ENCODE assay signal across 8 cellular contexts in genomic region chr11:85780780-85781519, GRCh38. TPM values are rescaled to one million over a fixed set of nuclear protein-coding genes. Genes with fewer than 3 reads are reported as not detected.
DNase-seq lines count a peak whose midpoint lies in the region; ATAC-seq and TF ChIP-seq lines count a peak whose summit lies in the region.
"Not testable (repeated sequence)": the region's sequence is repeated elsewhere in the genome, so short reads cannot be mapped to it uniquely, and the experiment has no call there.

No MANE protein-coding gene starts in this region.

- H3K79me2 ChIP-seq in neural progenitor cell (ENCODE audit: low read depth), result not testable (repeated sequence)

- in situ Hi-C loops in transverse colon (cut with MboI; ENCODE audit: low pct_ligation_motif_present in 1 of 4, low pct_unique_long_range_greater_than_20kb in 1 of 4, low sequenced_read_pairs in 3 of 4), result not testable (repeated sequence)

- H3K27ac ChIP-seq in CD8-positive, alpha-beta memory T cell (ENCODE audit: low read depth, low read length); neural progenitor cell: not testable (repeated sequence)
- peak overlapping the region; percentile 62 for H3K27ac ChIP-seq in colonic mucosa
- peak overlapping the region; percentile 41 to 63 (median 56) for H3K27ac ChIP-seq in transverse colon

- H3K36me3 Mint-ChIP-seq in CD8-positive, alpha-beta memory T cell, result peaks cover 6 to 12% (median 9%) of the 10 kb centered on the region in 3 donors
- H3K36me3 Mint-ChIP-seq in T-helper 17 cell (ENCODE audit: low read depth); activated CD8-positive, alpha-beta T cell treated with anti-CD3 and anti-CD28 coated beads for 36 hours (ENCODE audit: low read depth); neural progenitor cell: not testable (repeated sequence)
- peaks cover 20% of the 10 kb centered on the region for H3K36me3 Mint-ChIP-seq in activated T-helper 2 cell treated with anti-CD3 and anti-CD28 coated beads, Interferon-gamma antibody, Interleukin-2, Interleukin-4, amounts not matched to agents 10 μg/mL and 5 μg/mL and 100 μg/mL, durations not matched to agents 14 hours and 24 hours and 36 hours (ENCODE audit: low read depth)

- H3K4me1 Mint-ChIP-seq in CD8-positive, alpha-beta memory T cell, result peaks cover 60 to 74% (median 72%) of the 10 kb centered on the region in 3 donors
- H3K4me1 Mint-ChIP-seq in T-helper 17 cell (peaks cover 32% of the 10 kb centered on the region), neural progenitor cell (peaks cover 14% of the 10 kb centered on the region)
- H3K4me1 Mint-ChIP-seq in activated CD8-positive, alpha-beta T cell treated with anti-CD3 and anti-CD28 coated beads for 36 hours (ENCODE audit: low read depth), result peaks cover 35% of the 10 kb centered on the region
- peaks cover 48% of the 10 kb centered on the region for H3K4me1 Mint-ChIP-seq in activated T-helper 2 cell treated with anti-CD3 and anti-CD28 coated beads, Interferon-gamma antibody, Interleukin-2, Interleukin-4, amounts not matched to agents 10 μg/mL and 5 μg/mL and 100 μg/mL, durations not matched to agents 14 hours and 24 hours and 36 hours (ENCODE audit: low read depth)

- intact Hi-C loops in activated CD8-positive, alpha-beta T cell treated with anti-CD3 and anti-CD28 coated beads for 36 hours (cut with micrococcal nuclease); colonic mucosa (cut with DNase I); transverse colon (cut with DNase I; ENCODE audit: low total_unique reads): not testable (repeated sequence)
- intact Hi-C loops in activated T-helper 2 cell treated with anti-CD3 and anti-CD28 coated beads, Interferon-gamma antibody, Interleukin-2, Interleukin-4, amounts not matched to agents 10 μg/mL and 5 μg/mL and 100 μg/mL, durations not matched to agents 14 hours and 24 hours and 36 hours (cut with micrococcal nuclease), result loop anchor here (1.0 to 5.0 kb wide), 3 partner anchors 28 to 46 kb away; partner anchors contain the start of gene SYTL2

- not testable (repeated sequence) for H3K27me3 ChIP-seq in CD8-positive, alpha-beta memory T cell (ENCODE audit: insufficient read depth, low read length, poor library complexity, severe bottlenecking); colonic mucosa; neural progenitor cell; transverse colon

- 82 to 100% methylated on average over 2 to 3 of the region's 3 CpGs for WGBS in transverse colon (ENCODE audit: low coverage in 1 of 2), 2 donors

- not testable (repeated sequence) for H3K36me3 ChIP-seq in CD8-positive, alpha-beta memory T cell (ENCODE audit: insufficient read depth, low read length); colonic mucosa; neural progenitor cell; transverse colon

- CTCF ChIA-PET in CD8-positive, alpha-beta memory T cell (lab: Charles Lee), result interaction anchor here (1.5 kb wide), 1 partner anchor 14 kb away, joined by 3 read pairs; no protein-coding TSS in a partner anchor
- CTCF ChIA-PET in activated CD8-positive, alpha-beta T cell treated with anti-CD3 and anti-CD28 coated beads for 36 hours (lab: Charles Lee), result interaction anchor here (1.1 kb wide), 2 partner anchors 13 to 24 kb away, joined by 3 to 4 read pairs; no protein-coding TSS in a partner anchor

- H3K4me2 ChIP-seq in neural progenitor cell, result peak overlapping the region; percentile 33

- ATAC-seq in T-helper 17 cell, result peak; percentile 81
- peak; percentile 82 for ATAC-seq in activated CD8-positive, alpha-beta T cell treated with anti-CD3 and anti-CD28 coated beads for 36 hours

- peak overlapping the region in 5 of 7 donors; percentile 23 to 66 (median 37) for H3K4me3 Mint-ChIP-seq in CD8-positive, alpha-beta memory T cell
- not testable (repeated sequence) for H3K4me3 Mint-ChIP-seq in T-helper 17 cell; activated CD8-positive, alpha-beta T cell treated with anti-CD3 and anti-CD28 coated beads for 36 hours; activated T-helper 2 cell treated with anti-CD3 and anti-CD28 coated beads, Interferon-gamma antibody, Interleukin-2, Interleukin-4, amounts not matched to agents 10 μg/mL and 5 μg/mL and 100 μg/mL, durations not matched to agents 14 hours and 24 hours and 36 hours (ENCODE audit: low read depth); neural progenitor cell

- H3K27me3 Mint-ChIP-seq in CD8-positive, alpha-beta memory T cell; T-helper 17 cell; activated CD8-positive, alpha-beta T cell treated with anti-CD3 and anti-CD28 coated beads for 36 hours; activated T-helper 2 cell treated with anti-CD3 and anti-CD28 coated beads, Interferon-gamma antibody, Interleukin-2, Interleukin-4, amounts not matched to agents 10 μg/mL and 5 μg/mL and 100 μg/mL, durations not matched to agents 14 hours and 24 hours and 36 hours (ENCODE audit: low read depth); neural progenitor cell (ENCODE audit: insufficient read depth, low read depth): not testable (repeated sequence)

- H3K9me3 Mint-ChIP-seq in CD8-positive, alpha-beta memory T cell; activated CD8-positive, alpha-beta T cell treated with anti-CD3 and anti-CD28 coated beads for 36 hours; activated T-helper 2 cell treated with anti-CD3 and anti-CD28 coated beads, Interferon-gamma antibody, Interleukin-2, Interleukin-4, amounts not matched to agents 10 μg/mL and 5 μg/mL and 100 μg/mL, durations not matched to agents 14 hours and 24 hours and 36 hours; neural progenitor cell: not testable (repeated sequence)

- POLR2A ChIA-PET in CD8-positive, alpha-beta memory T cell (lab: Charles Lee), result not testable (repeated sequence)
- POLR2A ChIA-PET in activated CD8-positive, alpha-beta T cell treated with anti-CD3 and anti-CD28 coated beads for 36 hours (lab: Charles Lee), result interaction anchor here (0.9 kb wide), 1 partner anchor 81 kb away, joined by 3 read pairs; no protein-coding TSS in a partner anchor

- TF ChIP-seq EP300 in transverse colon (IDR thresholded peaks at IDR 0.05; ENCODE audit: low read depth), result not testable (repeated sequence)

- not testable (repeated sequence) for TF ChIP-seq CTCF in activated CD8-positive, alpha-beta T cell treated with anti-CD3 and anti-CD28 coated beads for 36 hours (IDR thresholded peaks at IDR 0.05); colonic mucosa (IDR thresholded peaks at IDR 0.05); neural progenitor cell (IDR thresholded peaks at IDR 0.05); transverse colon (IDR thresholded peaks at IDR 0.05)

- not testable (repeated sequence) for H3K4me3 ChIP-seq in CD8-positive, alpha-beta memory T cell (ENCODE audit: low read length); colonic mucosa; neural progenitor cell; transverse colon

- not testable (repeated sequence) for H3F3A ChIP-seq in neural progenitor cell (ENCODE audit: low read depth)

- H3K9me3 ChIP-seq in CD8-positive, alpha-beta memory T cell (ENCODE audit: low read length); T-helper 17 cell (ENCODE audit: control insufficient read depth, low read length, poor library complexity, severe bottlenecking); colonic mucosa; neural progenitor cell (ENCODE audit: low read depth); transverse colon: not testable (repeated sequence)

- H4K20me1 ChIP-seq in neural progenitor cell (ENCODE audit: low read depth), result not testable (repeated sequence)

- not testable (repeated sequence) for TF ChIP-seq POLR2A in transverse colon (IDR thresholded peaks at IDR 0.05)

- peak overlapping the region; percentile 23 to 96 (median 86) for H3K27ac Mint-ChIP-seq in CD8-positive, alpha-beta memory T cell
- H3K27ac Mint-ChIP-seq in T-helper 17 cell, result peak overlapping the region; percentile 81
- peak overlapping the region; percentile 83 for H3K27ac Mint-ChIP-seq in activated CD8-positive, alpha-beta T cell treated with anti-CD3 and anti-CD28 coated beads for 36 hours
- peak overlapping the region; percentile 26 for H3K27ac Mint-ChIP-seq in activated T-helper 2 cell treated with anti-CD3 and anti-CD28 coated beads, Interferon-gamma antibody, Interleukin-2, Interleukin-4, amounts not matched to agents 10 μg/mL and 5 μg/mL and 100 μg/mL, durations not matched to agents 14 hours and 24 hours and 36 hours
- peak overlapping the region; percentile 59 for H3K27ac Mint-ChIP-seq in neural progenitor cell

- peak in 1 of 5 donors; percentile 7 for DNase-seq in CD8-positive, alpha-beta memory T cell
- peak; percentile 55 for DNase-seq in NCI-H82 (lab: John Stamatoyannopoulos, UW)
- DNase-seq in T-helper 17 cell; activated T-helper 2 cell treated with anti-CD3 and anti-CD28 coated beads, Interferon-gamma antibody, Interleukin-2, Interleukin-4, amounts not matched to agents 10 μg/mL and 5 μg/mL and 100 μg/mL, durations not matched to agents 14 hours and 24 hours and 36 hours (ENCODE audit: low spot score); colonic mucosa; neural progenitor cell (ENCODE audit: low spot score); transverse colon: not testable (repeated sequence)
- peak; percentile 48 for DNase-seq in activated CD8-positive, alpha-beta T cell treated with anti-CD3 and anti-CD28 coated beads for 36 hours

- not testable (repeated sequence) for H2AFZ ChIP-seq in neural progenitor cell (replicated peaks)

- H3K9ac ChIP-seq in colonic mucosa (ENCODE audit: low read depth in 2 of 2, low read length in 2 of 2); neural progenitor cell: not testable (repeated sequence)

- H3K4me1 ChIP-seq in CD8-positive, alpha-beta memory T cell (ENCODE audit: insufficient read depth, low read length); colonic mucosa: not testable (repeated sequence)
- H3K4me1 ChIP-seq in neural progenitor cell (peaks cover 17% of the 10 kb centered on the region), transverse colon (peaks cover 0 to 53% (median 22%) of the 10 kb centered on the region in 4 donors)

RNA-seq across cellular contexts. Expression of gene SYTL2, which starts 30.0 kb away (rescaled TPM):
- 10 to 100 TPM; 12.4 to 13.2 TPM for total RNA-seq in CD8-positive, alpha-beta memory T cell
- 52.3 TPM for polyA plus RNA-seq in CD8-positive, alpha-beta memory T cell
- 10 to 100 TPM; 50.0 to 58.8 TPM for total RNA-seq in T-helper 17 cell
- 10 to 100 TPM in 1 of 2 experiments, 1 to 10 TPM in 1; 9.5 to 11.2 TPM for total RNA-seq in activated CD8-positive, alpha-beta T cell treated with anti-CD3 and anti-CD28 coated beads for 36 hours
- 16.0 and 17.3 TPM in 2 replicates for total RNA-seq in activated T-helper 2 cell treated with anti-CD3 and anti-CD28 coated beads, Interferon-gamma antibody, Interleukin-2, Interleukin-4, amounts not matched to agents 10 μg/mL and 5 μg/mL and 100 μg/mL, durations not matched to agents 14 hours and 24 hours and 36 hours
- 100 to 1,000 TPM; 168 to 170 TPM for total RNA-seq in colonic mucosa
- total RNA-seq in neural progenitor cell (ENCODE audit: low replicate concordance), result 26.4 and 34.1 TPM in 2 replicates
- 1,000 to 10,000 TPM in 1 of 4 donors, 100 to 1,000 TPM in 3; 140 to 1,280 (median 344) TPM for total RNA-seq in transverse colon

Comparison
In these comparisons a context has a peak if more than half of its experiments do, and no peak if none do; other contexts are left out.
1. H3K27ac Mint-ChIP-seq: peak in every context shown above with its lines; median percentile 86 in CD8-positive, alpha-beta memory T cell; 83 in activated CD8-positive, alpha-beta T cell treated with anti-CD3 and anti-CD28 coated beads for 36 hours; 81 in T-helper 17 cell; 59 in neural progenitor cell; 26 in activated T-helper 2 cell treated with anti-CD3 and anti-CD28 coated beads, Interferon-gamma antibody, Interleukin-2, Interleukin-4, amounts not matched to agents 10 μg/mL and 5 μg/mL and 100 μg/mL, durations not matched to agents 14 hours and 24 hours and 36 hours.